In the genomic region with DNA sequence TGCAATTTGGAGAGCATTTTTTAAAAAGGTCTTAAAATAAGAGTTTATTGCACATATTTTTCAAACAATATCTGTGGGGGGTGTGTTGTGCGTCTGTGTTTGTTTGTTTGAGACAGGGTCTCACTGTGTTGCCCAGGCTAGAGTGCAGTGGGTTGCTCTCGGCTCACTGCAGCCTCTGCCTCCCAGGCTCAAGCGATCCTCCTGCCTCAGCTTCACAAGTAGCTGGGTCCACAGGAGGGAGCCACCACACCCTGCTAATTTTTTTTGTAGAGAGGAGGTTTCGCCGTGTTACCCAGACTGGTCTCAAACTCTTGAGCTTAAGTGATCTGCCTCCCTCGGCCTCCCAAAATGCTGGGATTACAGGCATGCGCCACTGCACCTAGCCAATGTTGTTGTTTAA, we compare ENCODE assay signal across 25 cellular contexts. TPM values are rescaled to one million over a fixed set of nuclear protein-coding genes. Genes with fewer than 3 reads are reported as not detected.
A peak's percentile ranks its signal among the peaks of the same experiment; 100 is the strongest.
DNase-seq lines count a peak whose midpoint lies in the region; ATAC-seq, FAIRE-seq and TF ChIP-seq lines count a peak whose summit lies in the region.
"Had no signal": no experiment of that assay in that cellular context is flagged by ENCODE, and none has a peak within 500 bp of the region (broad histone marks: within the 10 kb centered on the region; RNA-seq: fewer than 3 reads in every experiment).

No MANE protein-coding gene starts in this region.

- H3K4me3 ChIP-seq in right cardiac atrium (ENCODE audit: low read length) (peak overlapping the region; percentile 32), Panc1 (ENCODE audit: low read depth in 2 of 2, low read length in 2 of 2) (no peak overlapping the region), epithelial cell of proximal tubule (ENCODE audit: low read depth, low read length) (no peak overlapping the region), gastrocnemius medialis (peak overlapping the region in 2 of 4 donors; percentile 1 to 20), small intestine (ENCODE audit: low read depth in 1 of 2, low read length in 2 of 2) (no peak overlapping the region)
- H3K4me3 ChIP-seq: GM23248, SJCRH30, smooth muscle cell, transverse colon had no signal

- no TSS peak for BruUV-seq in Panc1 (replicated peaks; lab: Mats Ljungman, UMichigan)

- H3K9me3 ChIP-seq in right cardiac atrium (ENCODE audit: control insufficient read depth, low read length) (no peaks in the 10 kb centered on the region), Panc1 (ENCODE audit: control insufficient read depth, insufficient read depth, low read depth, low read length) (no peaks in the 10 kb centered on the region), gastrocnemius medialis (no peaks in the 10 kb centered on the region), small intestine (ENCODE audit: control insufficient read depth, low read depth) (no peaks in the 10 kb centered on the region)
- H3K9me3 ChIP-seq: SJCRH30, transverse colon had no signal

- no peak for TF ChIP-seq POLR2A in gastrocnemius medialis (IDR thresholded peaks at IDR 0.05)

- FAIRE-seq in small intestine (lab: Jason Lieb, UNC): no peak
- FAIRE-seq: D721Med, endometrium, HTR-8/SVneo had no signal

- H3K27me3 ChIP-seq in right cardiac atrium (ENCODE audit: control insufficient read depth, insufficient read depth): no peaks in the 10 kb centered on the region
- no peaks in the 10 kb centered on the region for H3K27me3 ChIP-seq in Panc1 (ENCODE audit: control insufficient read depth, insufficient read depth, low read length)
- no peaks in the 10 kb centered on the region for H3K27me3 ChIP-seq in gastrocnemius medialis
- H3K27me3 ChIP-seq in small intestine (ENCODE audit: control insufficient read depth in 2 of 2, insufficient read depth in 2 of 2, low read length in 2 of 2): peaks cover 0 to 1% of the 10 kb centered on the region in 2 donors
- H3K27me3 ChIP-seq: SJCRH30, transverse colon had no signal

- in situ Hi-C loops in Panc1 (cut with HindIII; ENCODE audit: low pct_unique_long_range_greater_than_20kb, low sequenced_read_pairs) (no loop called here), gastrocnemius medialis (cut with MboI; ENCODE audit: low sequenced_read_pairs in 4 of 4) (no loop called here)

- TF ChIP-seq CTCF in Panc1 (IDR thresholded peaks at IDR 0.05) (peak; percentile 72), epithelial cell of proximal tubule (conservative IDR thresholded peaks at IDR 0.05; ENCODE audit: low read depth, low read length) (peak; percentile 17), gastrocnemius medialis (IDR thresholded peaks at IDR 0.05 in 4 of 5, conservative IDR thresholded peaks at IDR 0.05 in 1 of 5) (peak in 1 of 5 experiments; percentile 30)

- intact Hi-C loops in right cardiac atrium (cut with DNase I) (no loop called here), Right ventricle myocardium inferior (cut with DNase I) (loop anchor here (5.0 kb wide), 2 partner anchors 36 to 69 kb away; partner anchors contain the start of gene GFM1), Panc1 (cut with micrococcal nuclease; ENCODE audit: unreplicated experiment) (loop anchor here (10.0 kb wide), 1 partner anchor 71 kb away; the partner anchor contains the start of gene GFM1), gastrocnemius medialis (cut with DNase I; ENCODE audit: low total_unique reads) (loop anchor here (2.0 to 10.0 kb wide), 4 partner anchors 35 to 461 kb away; partner anchors contain the start of genes GFM1, MFSD1 and RSRC1)

- POLR2A ChIA-PET in Panc1 (lab: Charles Lee): interaction anchor here (0.7 to 0.8 kb wide), 2 partner anchors 10 to 12 kb away, joined by 3 to 5 read pairs; no protein-coding TSS in a partner anchor

- no peaks in the 10 kb centered on the region for H3K4me1 ChIP-seq in right cardiac atrium (ENCODE audit: control insufficient read depth, insufficient read depth, low read length)
- H3K4me1 ChIP-seq in Panc1 (ENCODE audit: control insufficient read depth, insufficient read depth, low read length): peaks cover 9% of the 10 kb centered on the region
- H3K4me1 ChIP-seq in gastrocnemius medialis: peaks cover 21 to 28% of the 10 kb centered on the region in 2 donors
- H3K4me1 ChIP-seq in small intestine (ENCODE audit: control insufficient read depth in 2 of 2, insufficient read depth in 1 of 2, low read depth in 1 of 2, low read length in 1 of 2): peaks cover 0 to 4% of the 10 kb centered on the region in 2 donors

- H3K36me3 ChIP-seq in Panc1 (ENCODE audit: control insufficient read depth, insufficient read depth, low read length) (no peaks in the 10 kb centered on the region), gastrocnemius medialis (no peaks in the 10 kb centered on the region), small intestine (ENCODE audit: control insufficient read depth in 2 of 2, insufficient read depth in 2 of 2, low read length in 2 of 2) (no peaks in the 10 kb centered on the region)
- H3K36me3 ChIP-seq: SJCRH30, transverse colon had no signal

- CTCF ChIA-PET in Panc1 (lab: Charles Lee): no interaction called here

- WGBS in right cardiac atrium: 75% methylated on average over 7 of the region's 7 CpGs
- WGBS in small intestine, 3 donors: 80 to 87% (median 86%) methylated on average over 7 of the region's 7 CpGs

- H3K27ac ChIP-seq in right cardiac atrium (ENCODE audit: low read length): no peak overlapping the region
- no peak overlapping the region for H3K27ac ChIP-seq in Panc1 (ENCODE audit: low read length)
- peak overlapping the region in 3 of 4 donors; percentile 29 to 94 (median 58) for H3K27ac ChIP-seq in gastrocnemius medialis
- no peak overlapping the region for H3K27ac ChIP-seq in small intestine (ENCODE audit: low read depth in 1 of 2, low read length in 1 of 2)
- H3K27ac ChIP-seq: C4-2B, GM23248, SJCRH30, transverse colon had no signal

- ATAC-seq in right cardiac atrium (no peak), Right ventricle myocardium inferior (no peak), Panc1 (peak; percentile 24; the same call in 1 of the 2 replicates), gastrocnemius medialis (no peak), HG03135 (IDR thresholded peaks at IDR 0.05; ENCODE audit: unreplicated experiment) (no peak), HG02610 (IDR thresholded peaks at IDR 0.05; ENCODE audit: unreplicated experiment) (no peak)
- ATAC-seq: activated CD8-positive, alpha-beta memory T cell treated with anti-CD3 and anti-CD28 coated beads, Interleukin-2, amount 10 ng/mL, durations not matched to agents 7 days and 5 days; left cardiac atrium; naive thymus-derived CD4-positive, alpha-beta T cell had no signal

- DNase-seq in right cardiac atrium (peak in 1 of 3 donors; percentile 39), Right ventricle myocardium inferior (ENCODE audit: missing footprints) (no peak), Panc1 (ENCODE audit: low read depth, low spot score) (no peak), epithelial cell of proximal tubule (ENCODE audit: low read depth) (no peak), gastrocnemius medialis (no peak), small intestine (no peak)
- DNase-seq: activated CD4-positive, alpha-beta T cell treated with anti-CD3 and anti-CD28 coated beads, Interleukin-2, amount 10 ng/mL, durations not matched to agents 24 days and 14 days; activated CD8-positive, alpha-beta memory T cell treated with anti-CD3 and anti-CD28 coated beads, Interleukin-2, amount 10 ng/mL, durations not matched to agents 7 days and 5 days; activated naive CD8-positive, alpha-beta T cell treated with anti-CD3 and anti-CD28 coated beads for 36 hours; cortex of kidney; GM23248; left cardiac atrium; naive thymus-derived CD4-positive, alpha-beta T cell; NCI-H2107; NCI-H510A; stimulated activated CD4-positive, alpha-beta T cell treated with anti-CD3 and anti-CD28 coated beads, Interleukin-4, amount 100 ng/mL, for 1 hour; transverse colon had no signal

RNA-seq across cellular contexts. Expression of gene MLF1, which starts 2.7 kb away (rescaled TPM):
- 100 to 1,000 TPM; 242 to 355 (median 294) TPM for total RNA-seq in right cardiac atrium
- 271 TPM for polyA plus RNA-seq in right cardiac atrium
- total RNA-seq in Right ventricle myocardium inferior: 191 TPM
- 51.4 TPM for total RNA-seq in Panc1 (2021; ENCODE audit: unreplicated experiment)
- polyA plus RNA-seq in Panc1 (2012; ENCODE audit: insufficient read length): 40.8 TPM
- 5.4 and 7.6 TPM in 2 replicates for total RNA-seq in epithelial cell of proximal tubule
- 10 to 100 TPM; 18.4 to 40.8 (median 24.0) TPM for total RNA-seq in gastrocnemius medialis
- polyA plus RNA-seq in small intestine: 1 to 10 TPM in 2 of 3 donors, not detected in 1; 2.2 to 2.4 TPM

Comparison
In these comparisons a context has a peak if more than half of its experiments do, and no peak if none do; other contexts are left out.
1. intact Hi-C loops: an anchor here in Right ventricle myocardium inferior (5.0 kb wide), Panc1 (10.0 kb wide) and gastrocnemius medialis (2.0 to 10.0 kb wide); none called in right cardiac atrium.
2. H3K27ac ChIP-seq: peak in gastrocnemius medialis (3 of 4); none in right cardiac atrium (single experiment), Panc1 (single experiment) and small intestine (0 of 2).